Comparison of ENCODE assay signal across 25 cellular contexts in genomic region chr4:138115053-138115452, GRCh38.
DNase-seq lines count a peak whose midpoint lies in the region; TF ChIP-seq lines count a peak whose summit lies in the region.
"Had no signal": no experiment of that assay in that cellular context is flagged by ENCODE, and none has a peak within 500 bp of the region (broad histone marks: within the 10 kb centered on the region; RNA-seq: fewer than 3 reads in every experiment).

No MANE protein-coding gene starts in this region.

- peaks cover 18% of the 10 kb centered on the region; the same call in 1 of the 2 replicates for H3F3A ChIP-seq in GM23248 (ENCODE audit: insufficient read depth)

- DNase-seq in GM23248, result no peak
- no peak for DNase-seq in OCI-LY7 (ENCODE audit: low spot score)
- DNase-seq in endodermal cell, result no peak
- no peak for DNase-seq in neuronal stem cell (ENCODE audit: low spot score)
- no peak for DNase-seq in NCI-H774 (lab: John Stamatoyannopoulos, UW)
- DNase-seq in activated CD4-positive, alpha-beta memory T cell treated with anti-CD3 and anti-CD28 coated beads for 36 hours, result no peak
- DNase-seq in GOT3 (lab: John Stamatoyannopoulos, UW), result no peak
- DNase-seq: ACHN; activated CD4-positive, alpha-beta memory T cell treated with anti-CD3 and anti-CD28 coated beads, Interleukin-2, amount 10 ng/mL, durations not matched to agents 7 days and 5 days; activated CD4-positive, alpha-beta T cell treated with anti-CD3 and anti-CD28 coated beads for 1 hour; activated CD8-positive, alpha-beta memory T cell treated with anti-CD3 and anti-CD28 coated beads, Interleukin-2, amount 50 U/mL, for 4 hours; activated naive CD4-positive, alpha-beta T cell treated with anti-CD3 and anti-CD28 coated beads for 36 hours; DMS153; immature natural killer cell; NCI-H146; NCI-H2107; NCI-H446 treated with DMSO at 0.1 percent for 48 hours; NCI-H82; psoas muscle; sigmoid colon; stimulated activated CD4-positive, alpha-beta T cell treated with anti-CD3 and anti-CD28 coated beads, Interleukin-4, amount 100 ng/mL, for 1 hour; thyroid gland had no signal

- no peak overlapping the region for H4K91ac ChIP-seq in neuronal stem cell (ENCODE audit: low read depth, low read length, poor library complexity)

- no peak overlapping the region for H3K4me3 ChIP-seq in GM23248
- peak overlapping the region; percentile 43 for H3K4me3 ChIP-seq in OCI-LY7 (ENCODE audit: low read depth, low read length, poor library complexity, severe bottlenecking)
- H3K4me3 ChIP-seq in endodermal cell (ENCODE audit: low read length), result no peak overlapping the region
- H3K4me3 ChIP-seq in neuronal stem cell (ENCODE audit: low read length in 2 of 2), result no peak overlapping the region
- H3K4me3 ChIP-seq: psoas muscle, sigmoid colon, SK-N-MC, thyroid gland had no signal

- H3K79me2 ChIP-seq in GM23248 (ENCODE audit: insufficient read depth) (no peaks in the 10 kb centered on the region), OCI-LY7 (ENCODE audit: insufficient read depth, low read depth, low read length) (no peaks in the 10 kb centered on the region)

- H3K9ac ChIP-seq in GM23248 (no peak overlapping the region), endodermal cell (ENCODE audit: extremely low read depth, low read length, poor library complexity, severe bottlenecking) (no peak overlapping the region), neuronal stem cell (ENCODE audit: low read depth, low read length, poor library complexity) (no peak overlapping the region)

- peaks cover 1% of the 10 kb centered on the region for H3K36me3 Mint-ChIP-seq in endodermal cell (ENCODE audit: low read depth)
- no peaks in the 10 kb centered on the region for H3K36me3 Mint-ChIP-seq in activated CD4-positive, alpha-beta memory T cell treated with anti-CD3 and anti-CD28 coated beads for 36 hours
- H3K36me3 Mint-ChIP-seq: brain, immature natural killer cell had no signal

- no peaks in the 10 kb centered on the region for H3K9me3 ChIP-seq in GM23248 (ENCODE audit: low read depth)
- 0 out of 2 replicates have a peak, but pooled peaks cover 5% of the 10 kb centered on the region for H3K9me3 ChIP-seq in OCI-LY7 (ENCODE audit: low read length)
- H3K9me3 ChIP-seq in endodermal cell (ENCODE audit: control insufficient read depth, low read length), result peaks cover 21% of the 10 kb centered on the region
- no peaks in the 10 kb centered on the region for H3K9me3 ChIP-seq in neuronal stem cell (replicated peaks in 1 of 2; ENCODE audit: control insufficient read depth in 2 of 2, insufficient read depth in 1 of 2, low read depth in 1 of 2, low read length in 2 of 2)
- H3K9me3 ChIP-seq: psoas muscle, sigmoid colon, thyroid gland had no signal

- in situ Hi-C loops in GM23248 (cut with MboI), result no loop called here

- H3K27me3 Mint-ChIP-seq in endodermal cell (ENCODE audit: insufficient read depth), result no peaks in the 10 kb centered on the region
- H3K27me3 Mint-ChIP-seq in activated CD4-positive, alpha-beta memory T cell treated with anti-CD3 and anti-CD28 coated beads for 36 hours, result no peaks in the 10 kb centered on the region
- H3K27me3 Mint-ChIP-seq: activated CD4-positive, alpha-beta memory T cell treated with anti-CD3 and anti-CD28 coated beads, Interleukin-2, amount 10 ng/mL, durations not matched to agents 7 days and 5 days; brain had no signal

- CTCF ChIA-PET in OCI-LY7 (lab: Charles Lee; ENCODE audit: unreplicated experiment), result no interaction called here
- CTCF ChIA-PET in activated CD4-positive, alpha-beta memory T cell treated with anti-CD3 and anti-CD28 coated beads for 36 hours (lab: Charles Lee), result no interaction called here

- H3K4me2 ChIP-seq in GM23248 (ENCODE audit: unreplicated experiment) (no peak overlapping the region), OCI-LY7 (ENCODE audit: low read length) (peak overlapping the region; percentile 77), neuronal stem cell (ENCODE audit: insufficient read depth, low read length, poor library complexity, severe bottlenecking) (no peak overlapping the region)

- peaks cover 29% of the 10 kb centered on the region for H3K4me1 ChIP-seq in GM23248 (ENCODE audit: insufficient read depth)
- peaks cover 40% of the 10 kb centered on the region for H3K4me1 ChIP-seq in OCI-LY7 (ENCODE audit: insufficient read depth, low read length, poor library complexity, severe bottlenecking)
- H3K4me1 ChIP-seq in endodermal cell (ENCODE audit: control insufficient read depth, insufficient read depth, low read length), result no peaks in the 10 kb centered on the region
- no peaks in the 10 kb centered on the region for H3K4me1 ChIP-seq in neuronal stem cell (ENCODE audit: control insufficient read depth in 2 of 2, insufficient read depth in 1 of 2, low read depth in 1 of 2, low read length in 2 of 2)
- H3K4me1 ChIP-seq: psoas muscle had no signal

- no peak overlapping the region for H2BK15ac ChIP-seq in neuronal stem cell (ENCODE audit: low read length)

- H3K36me3 ChIP-seq in GM23248 (ENCODE audit: low read depth) (no peaks in the 10 kb centered on the region), OCI-LY7 (ENCODE audit: insufficient read depth, low read length) (no peaks in the 10 kb centered on the region), endodermal cell (ENCODE audit: control insufficient read depth, insufficient read depth, low read length) (no peaks in the 10 kb centered on the region), neuronal stem cell (replicated peaks in 1 of 2; ENCODE audit: control insufficient read depth in 2 of 2, insufficient read depth in 2 of 2, low read length in 2 of 2) (no peaks in the 10 kb centered on the region)
- H3K36me3 ChIP-seq: sigmoid colon, thyroid gland had no signal

- H3K9me2 ChIP-seq in GM23248 (ENCODE audit: insufficient read depth) (no peaks in the 10 kb centered on the region), OCI-LY7 (ENCODE audit: insufficient read depth, low read length) (no peaks in the 10 kb centered on the region)

- H3K27me3 ChIP-seq in GM23248 (replicated peaks; ENCODE audit: insufficient read depth) (no peaks in the 10 kb centered on the region), endodermal cell (ENCODE audit: control insufficient read depth, insufficient read depth, low read length, poor library complexity, severe bottlenecking) (no peaks in the 10 kb centered on the region), neuronal stem cell (ENCODE audit: control insufficient read depth in 3 of 3, insufficient read depth in 3 of 3, low read depth in 1 of 3, low read length in 3 of 3) (no peaks in the 10 kb centered on the region)
- H3K27me3 ChIP-seq: sigmoid colon, thyroid gland had no signal

- POLR2A ChIA-PET in OCI-LY7 (lab: Charles Lee), result interaction anchor here (0.5 to 1.6 kb wide), 6 partner anchors 9 to 79 kb away, joined by 3 to 5 read pairs (median 4); no protein-coding TSS in a partner anchor
- POLR2A ChIA-PET in activated CD4-positive, alpha-beta memory T cell treated with anti-CD3 and anti-CD28 coated beads for 36 hours (lab: Charles Lee), result no interaction called here

- TF ChIP-seq CTCF in OCI-LY7 (conservative IDR thresholded peaks at IDR 0.05; ENCODE audit: low read length) (no peak), endodermal cell (conservative IDR thresholded peaks at IDR 0.05) (no peak)

- H3K4ac ChIP-seq in neuronal stem cell (ENCODE audit: low read length), result no peak overlapping the region

- H3K4me3 Mint-ChIP-seq in endodermal cell, result no peak overlapping the region
- no peak overlapping the region for H3K4me3 Mint-ChIP-seq in activated CD4-positive, alpha-beta memory T cell treated with anti-CD3 and anti-CD28 coated beads for 36 hours
- H3K4me3 Mint-ChIP-seq: activated CD4-positive, alpha-beta memory T cell treated with anti-CD3 and anti-CD28 coated beads, Interleukin-2, amount 10 ng/mL, durations not matched to agents 7 days and 5 days; activated naive CD4-positive, alpha-beta T cell treated with anti-CD3 and anti-CD28 coated beads for 36 hours; activated T-helper 1 cell treated with anti-CD3 and anti-CD28 coated beads, Interleukin-12 subunit alpha, Interleukin-12 subunit beta, Interleukin-2, Interleukin-4 antibody, amounts not matched to agents 30 ng/mL and 10 ng/mL and 1 ng/mL, durations not matched to agents 14 hours and 24 hours and 36 hours; immature natural killer cell had no signal

- no TSS peak for BruUV-seq in OCI-LY7 (replicated peaks; lab: Mats Ljungman, UMichigan)

- H2BK12ac ChIP-seq in neuronal stem cell (ENCODE audit: low read length), result no peak overlapping the region

- H3K14ac ChIP-seq in neuronal stem cell (ENCODE audit: low read length), result no peak overlapping the region

- H3K4me1 Mint-ChIP-seq in endodermal cell, result peaks cover 36% of the 10 kb centered on the region
- H3K4me1 Mint-ChIP-seq in activated CD4-positive, alpha-beta memory T cell treated with anti-CD3 and anti-CD28 coated beads for 36 hours (ENCODE audit: low read depth), result no peaks in the 10 kb centered on the region
- H3K4me1 Mint-ChIP-seq: activated CD4-positive, alpha-beta memory T cell treated with anti-CD3 and anti-CD28 coated beads, Interleukin-2, amount 10 ng/mL, durations not matched to agents 7 days and 5 days; immature natural killer cell had no signal

- no peaks in the 10 kb centered on the region for H4K20me1 ChIP-seq in GM23248 (ENCODE audit: insufficient read depth)
- H4K20me1 ChIP-seq in OCI-LY7 (ENCODE audit: insufficient read depth, low read length), result no peaks in the 10 kb centered on the region

- H2AFZ ChIP-seq in GM23248, result peak overlapping the region; percentile 27; the same call in 1 of the 2 replicates
- peak overlapping the region; percentile 95 for H2AFZ ChIP-seq in OCI-LY7 (ENCODE audit: low read length)
- peak overlapping the region; percentile 12 for H2AFZ ChIP-seq in neuronal stem cell (ENCODE audit: low read length)

- no peak overlapping the region for H2BK120ac ChIP-seq in neuronal stem cell (ENCODE audit: low read depth, low read length)

- no peak overlapping the region for H3K23ac ChIP-seq in neuronal stem cell (ENCODE audit: low read depth, low read length, poor library complexity)

- no peak overlapping the region for H3K18ac ChIP-seq in neuronal stem cell (ENCODE audit: low read length)

- H3K79me1 ChIP-seq in neuronal stem cell (ENCODE audit: low read depth, low read length), result no peaks in the 10 kb centered on the region

- no peak overlapping the region for H2BK5ac ChIP-seq in neuronal stem cell (ENCODE audit: low read length)

- 52 to 59% methylated on average over 2 of the region's 2 CpGs for WGBS in GM23248 (ENCODE audit: low coverage in 1 of 2, low lambda C conversion rate in 2 of 2, missing lambda C conversion rate in 2 of 2), 2 experiments
- 80 to 100% methylated on average over 1 to 2 of the region's 2 CpGs for WGBS in endodermal cell (ENCODE audit: insufficient coverage in 1 of 2, insufficient read length in 1 of 2), 2 experiments
- no CpG with 5 or more reads among the region's 2 CpGs for WGBS in neuronal stem cell (ENCODE audit: extremely low coverage in 2 of 2, insufficient read length in 2 of 2, insufficient replicate concordance in 1 of 2), 2 donors

- no peak overlapping the region for H4K8ac ChIP-seq in neuronal stem cell (ENCODE audit: low read depth, low read length)

- H3K27ac ChIP-seq in GM23248 (no peak overlapping the region), OCI-LY7 (ENCODE audit: low read depth, low read length, poor library complexity, severe bottlenecking) (peak overlapping the region; percentile 83), endodermal cell (ENCODE audit: low read depth, low read length) (no peak overlapping the region), neuronal stem cell (replicated peaks; ENCODE audit: low read length) (no peak overlapping the region)
- H3K27ac ChIP-seq: psoas muscle, sigmoid colon, SK-N-MC, thyroid gland had no signal

- peak overlapping the region; percentile 65 for H3K27ac Mint-ChIP-seq in endodermal cell
- H3K27ac Mint-ChIP-seq in activated CD4-positive, alpha-beta memory T cell treated with anti-CD3 and anti-CD28 coated beads for 36 hours, result no peak overlapping the region
- H3K27ac Mint-ChIP-seq: activated CD4-positive, alpha-beta memory T cell treated with anti-CD3 and anti-CD28 coated beads, Interleukin-2, amount 10 ng/mL, durations not matched to agents 7 days and 5 days; activated naive CD4-positive, alpha-beta T cell treated with anti-CD3 and anti-CD28 coated beads for 36 hours; activated T-helper 1 cell treated with anti-CD3 and anti-CD28 coated beads, Interleukin-12 subunit alpha, Interleukin-12 subunit beta, Interleukin-2, Interleukin-4 antibody, amounts not matched to agents 30 ng/mL and 10 ng/mL and 1 ng/mL, durations not matched to agents 14 hours and 24 hours and 36 hours; brain; immature natural killer cell had no signal

- no peak overlapping the region for H2AK5ac ChIP-seq in neuronal stem cell (ENCODE audit: low read depth, low read length)

- H3K9me3 Mint-ChIP-seq in endodermal cell, result peaks cover 10% of the 10 kb centered on the region
- no peaks in the 10 kb centered on the region for H3K9me3 Mint-ChIP-seq in activated CD4-positive, alpha-beta memory T cell treated with anti-CD3 and anti-CD28 coated beads for 36 hours
- H3K9me3 Mint-ChIP-seq: activated CD4-positive, alpha-beta memory T cell treated with anti-CD3 and anti-CD28 coated beads, Interleukin-2, amount 10 ng/mL, durations not matched to agents 7 days and 5 days; activated naive CD4-positive, alpha-beta T cell treated with anti-CD3 and anti-CD28 coated beads for 36 hours; activated T-helper 1 cell treated with anti-CD3 and anti-CD28 coated beads, Interleukin-12 subunit alpha, Interleukin-12 subunit beta, Interleukin-2, Interleukin-4 antibody, amounts not matched to agents 30 ng/mL and 10 ng/mL and 1 ng/mL, durations not matched to agents 14 hours and 24 hours and 36 hours had no signal

- intact Hi-C loops in OCI-LY7 (cut with micrococcal nuclease; ENCODE audit: unreplicated experiment), result loop anchor here (2.0 kb wide), 1 partner anchor 76 kb away; no protein-coding TSS in a partner anchor
- intact Hi-C loops in activated CD4-positive, alpha-beta memory T cell treated with anti-CD3 and anti-CD28 coated beads for 36 hours (cut with micrococcal nuclease), result no loop called here

Comparison
In these comparisons a context has a peak if more than half of its experiments do, and no peak if none do; other contexts are left out.
1. H2AFZ ChIP-seq: peak in every context shown above with its lines; median percentile 95 in OCI-LY7; 27 in GM23248; 12 in neuronal stem cell.